In the genomic region with DNA sequence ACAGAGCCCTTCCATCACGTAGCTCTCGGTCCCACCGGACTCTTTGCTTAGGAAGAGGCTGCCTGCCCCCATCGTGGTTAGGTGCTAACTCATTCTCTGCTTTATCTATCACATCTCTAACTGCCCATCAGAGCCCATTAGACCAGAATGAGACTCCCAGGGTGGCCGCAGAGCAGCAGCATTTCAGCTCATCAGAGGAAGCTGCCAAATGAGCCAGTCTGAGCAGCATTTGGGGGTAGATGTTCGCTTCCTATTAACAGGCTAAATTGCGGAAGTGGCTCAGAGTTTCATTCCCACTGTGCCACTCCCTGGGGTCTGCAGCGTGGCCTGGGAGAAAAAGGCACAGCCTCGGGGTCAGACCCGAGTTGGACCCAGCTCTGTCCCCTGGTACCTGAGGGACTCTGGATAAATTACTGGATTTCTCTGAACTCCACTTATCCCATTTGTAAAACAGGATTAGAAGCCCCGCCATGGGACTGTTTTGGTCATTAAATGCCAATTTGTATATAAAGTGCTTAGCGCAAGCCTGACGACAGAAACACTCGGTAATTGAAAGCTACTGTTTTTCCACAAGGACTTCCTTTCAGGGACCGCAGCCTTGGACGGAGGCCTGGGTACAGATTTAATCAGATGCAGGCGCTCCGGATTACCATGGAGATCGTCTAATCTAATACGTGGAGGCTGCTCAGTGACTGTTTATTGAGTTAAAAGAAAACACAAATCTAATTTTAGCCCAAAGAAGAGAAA, we compare ENCODE assay signal across 1 cellular context.
TF ChIP-seq lines count a peak whose summit lies in the region.

No MANE protein-coding gene starts in this region.

TF ChIP-seq in HEK293, 187 proteins besides CTCF, POLR2A, EP300 and RAD21 (continued from another document):
- TF ChIP-seq ZNF426 (tag by site-specific recombination; IDR thresholded peaks at IDR 0.05) (no peak), ZNF394 (tag by site-specific recombination; IDR thresholded peaks at IDR 0.05; ENCODE audit: borderline replicate concordance) (no peak), ZNF623 (tag by site-specific recombination; IDR thresholded peaks at IDR 0.05) (no peak), ZNF416 (tag by site-specific recombination; IDR thresholded peaks at IDR 0.05) (no peak), GFI1B (tag by site-specific recombination; IDR thresholded peaks at IDR 0.05) (no peak), ZNF843 (tag by site-specific recombination; IDR thresholded peaks at IDR 0.05) (no peak), ZNF175 (tag by site-specific recombination; IDR thresholded peaks at IDR 0.05) (no peak), ZBTB8A (tag by site-specific recombination; IDR thresholded peaks at IDR 0.05) (no peak), FEZF1 (tag by site-specific recombination; IDR thresholded peaks at IDR 0.05) (no peak), ZNF239 (tag by site-specific recombination; IDR thresholded peaks at IDR 0.05) (no peak), REPIN1 (tag by site-specific recombination; IDR thresholded peaks at IDR 0.05; ENCODE audit: low read depth) (no peak), ZNF571 (tag by site-specific recombination; IDR thresholded peaks at IDR 0.05) (no peak), GLI4 (tag by site-specific recombination; IDR thresholded peaks at IDR 0.05) (no peak), BCL11B (tag by site-specific recombination; IDR thresholded peaks at IDR 0.05; ENCODE audit: low read depth) (no peak)
- TF ChIP-seq, protein P1, sequence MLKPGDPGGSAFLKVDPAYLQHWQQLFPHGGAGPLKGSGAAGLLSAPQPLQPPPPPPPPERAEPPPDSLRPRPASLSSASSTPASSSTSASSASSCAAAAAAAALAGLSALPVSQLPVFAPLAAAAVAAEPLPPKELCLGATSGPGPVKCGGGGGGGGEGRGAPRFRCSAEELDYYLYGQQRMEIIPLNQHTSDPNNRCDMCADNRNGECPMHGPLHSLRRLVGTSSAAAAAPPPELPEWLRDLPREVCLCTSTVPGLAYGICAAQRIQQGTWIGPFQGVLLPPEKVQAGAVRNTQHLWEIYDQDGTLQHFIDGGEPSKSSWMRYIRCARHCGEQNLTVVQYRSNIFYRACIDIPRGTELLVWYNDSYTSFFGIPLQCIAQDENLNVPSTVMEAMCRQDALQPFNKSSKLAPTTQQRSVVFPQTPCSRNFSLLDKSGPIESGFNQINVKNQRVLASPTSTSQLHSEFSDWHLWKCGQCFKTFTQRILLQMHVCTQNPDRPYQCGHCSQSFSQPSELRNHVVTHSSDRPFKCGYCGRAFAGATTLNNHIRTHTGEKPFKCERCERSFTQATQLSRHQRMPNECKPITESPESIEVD (tag by site-specific recombination; IDR thresholded peaks at IDR 0.05) = peak; percentile 55
- TF ChIP-seq, protein P2, sequence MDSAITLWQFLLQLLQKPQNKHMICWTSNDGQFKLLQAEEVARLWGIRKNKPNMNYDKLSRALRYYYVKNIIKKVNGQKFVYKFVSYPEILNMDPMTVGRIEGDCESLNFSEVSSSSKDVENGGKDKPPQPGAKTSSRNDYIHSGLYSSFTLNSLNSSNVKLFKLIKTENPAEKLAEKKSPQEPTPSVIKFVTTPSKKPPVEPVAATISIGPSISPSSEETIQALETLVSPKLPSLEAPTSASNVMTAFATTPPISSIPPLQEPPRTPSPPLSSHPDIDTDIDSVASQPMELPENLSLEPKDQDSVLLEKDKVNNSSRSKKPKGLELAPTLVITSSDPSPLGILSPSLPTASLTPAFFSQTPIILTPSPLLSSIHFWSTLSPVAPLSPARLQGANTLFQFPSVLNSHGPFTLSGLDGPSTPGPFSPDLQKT (IDR thresholded peaks at IDR 0.05; ENCODE audit: borderline replicate concordance, low read depth, low read length) = no peak
- TF ChIP-seq, protein P3, sequence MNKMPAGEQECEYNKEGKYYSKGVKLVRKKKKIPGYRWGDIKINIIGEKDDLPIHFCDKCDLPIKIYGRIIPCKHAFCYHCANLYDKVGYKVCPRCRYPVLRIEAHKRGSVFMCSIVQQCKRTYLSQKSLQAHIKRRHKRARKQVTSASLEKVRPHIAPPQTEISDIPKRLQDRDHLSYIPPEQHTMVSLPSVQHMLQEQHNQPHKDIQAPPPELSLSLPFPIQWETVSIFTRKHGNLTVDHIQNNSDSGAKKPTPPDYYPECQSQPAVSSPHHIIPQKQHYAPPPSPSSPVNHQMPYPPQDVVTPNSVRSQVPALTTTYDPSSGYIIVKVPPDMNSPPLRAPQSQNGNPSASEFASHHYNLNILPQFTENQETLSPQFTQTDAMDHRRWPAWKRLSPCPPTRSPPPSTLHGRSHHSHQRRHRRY (tag by site-specific recombination; IDR thresholded peaks at IDR 0.05) = no peak
- TF ChIP-seq, protein P4, sequence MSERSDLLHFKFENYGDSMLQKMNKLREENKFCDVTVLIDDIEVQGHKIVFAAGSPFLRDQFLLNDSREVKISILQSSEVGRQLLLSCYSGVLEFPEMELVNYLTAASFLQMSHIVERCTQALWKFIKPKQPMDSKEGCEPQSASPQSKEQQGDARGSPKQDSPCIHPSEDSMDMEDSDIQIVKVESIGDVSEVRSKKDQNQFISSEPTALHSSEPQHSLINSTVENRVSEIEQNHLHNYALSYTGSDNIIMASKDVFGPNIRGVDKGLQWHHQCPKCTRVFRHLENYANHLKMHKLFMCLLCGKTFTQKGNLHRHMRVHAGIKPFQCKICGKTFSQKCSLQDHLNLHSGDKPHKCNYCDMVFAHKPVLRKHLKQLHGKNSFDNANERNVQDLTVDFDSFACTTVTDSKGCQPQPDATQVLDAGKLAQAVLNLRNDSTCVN (tag by site-specific recombination; optimal IDR thresholded peaks at IDR 0.05) = no peak
- TF ChIP-seq, protein P5, sequence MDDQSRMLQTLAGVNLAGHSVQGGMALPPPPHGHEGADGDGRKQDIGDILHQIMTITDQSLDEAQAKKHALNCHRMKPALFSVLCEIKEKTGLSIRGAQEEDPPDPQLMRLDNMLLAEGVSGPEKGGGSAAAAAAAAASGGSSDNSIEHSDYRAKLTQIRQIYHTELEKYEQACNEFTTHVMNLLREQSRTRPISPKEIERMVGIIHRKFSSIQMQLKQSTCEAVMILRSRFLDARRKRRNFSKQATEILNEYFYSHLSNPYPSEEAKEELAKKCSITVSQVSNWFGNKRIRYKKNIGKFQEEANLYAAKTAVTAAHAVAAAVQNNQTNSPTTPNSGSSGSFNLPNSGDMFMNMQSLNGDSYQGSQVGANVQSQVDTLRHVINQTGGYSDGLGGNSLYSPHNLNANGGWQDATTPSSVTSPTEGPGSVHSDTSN (CRISPR knock-in tag; IDR thresholded peaks at IDR 0.05) = no peak
